8 cellular contexts compared by ENCODE assay signal in genomic region chr11:88484873-88485621, GRCh38.
A peak's percentile ranks its signal among the peaks of the same experiment; 100 is the strongest.
DNase-seq lines count a peak whose midpoint lies in the region; ATAC-seq and TF ChIP-seq lines count a peak whose summit lies in the region.

No MANE protein-coding gene starts in this region.

- ATAC-seq in DND-41 (ENCODE audit: insufficient read depth, low read depth) (peak; percentile 86), GM19372 (IDR thresholded peaks at IDR 0.05; ENCODE audit: low read depth, unreplicated experiment) (peak; percentile 93), HG03159 (IDR thresholded peaks at IDR 0.05; ENCODE audit: unreplicated experiment) (peak; percentile 91)
- peak; percentile 91 for ATAC-seq in activated naive CD8-positive, alpha-beta T cell treated with anti-CD3 and anti-CD28 coated beads, Interleukin-2, amount 50 U/mL, for 24 hours

- 72 to 86% methylated on average over 4 to 6 of the region's 6 CpGs for WGBS in testis, 2 donors

- H3K27me3 ChIP-seq in DND-41 (ENCODE audit: insufficient read depth, low read length, poor library complexity) (no peaks in the 10 kb centered on the region), testis (no peaks in the 10 kb centered on the region)

- H3K27ac Mint-ChIP-seq in activated naive CD8-positive, alpha-beta T cell treated with anti-CD3 and anti-CD28 coated beads, Interleukin-2, amount 50 U/mL, for 24 hours, result no peak overlapping the region

- H4K20me1 ChIP-seq in DND-41 (ENCODE audit: insufficient read depth, low read length), result no peaks in the 10 kb centered on the region

- no peak for TF ChIP-seq POLR2A in testis (IDR thresholded peaks at IDR 0.05)

- intact Hi-C loops in testis (cut with DNase I; ENCODE audit: low total_unique reads), result no loop called here

- TF ChIP-seq CTCF in DND-41 (IDR thresholded peaks at IDR 0.05; ENCODE audit: borderline replicate concordance, extremely low read depth, low read length, poor library complexity, severe bottlenecking) (peak; percentile 84), testis (IDR thresholded peaks at IDR 0.05) (peak in 2 of 3 experiments; percentile 58 to 82)

- peak overlapping the region; percentile 33; the same call in 1 of the 2 replicates for H2AFZ ChIP-seq in DND-41 (ENCODE audit: low read depth, low read length)

- no peak overlapping the region for H3K4me2 ChIP-seq in DND-41 (ENCODE audit: insufficient read depth, low read length)

- H3K9me3 ChIP-seq in DND-41 (ENCODE audit: insufficient read depth, low read length, severe bottlenecking) (no peaks in the 10 kb centered on the region), testis (no peaks in the 10 kb centered on the region)

- H3K9me3 Mint-ChIP-seq in activated naive CD8-positive, alpha-beta T cell treated with anti-CD3 and anti-CD28 coated beads, Interleukin-2, amount 50 U/mL, for 24 hours, result no peaks in the 10 kb centered on the region

- H3K36me3 ChIP-seq in DND-41 (ENCODE audit: insufficient read depth, low read length) (no peaks in the 10 kb centered on the region), testis (ENCODE audit: low read depth, missing control alignments) (no peaks in the 10 kb centered on the region)

- no peak overlapping the region for H3K4me3 Mint-ChIP-seq in activated naive CD8-positive, alpha-beta T cell treated with anti-CD3 and anti-CD28 coated beads, Interleukin-2, amount 50 U/mL, for 24 hours

- DNase-seq in DND-41 (peak; percentile 53), OCI-M1 (lab: John Stamatoyannopoulos, UW) (peak; percentile 97), kidney glomerular epithelial cell (lab: John Stamatoyannopoulos, UW) (peak; percentile 38), testis (peak; percentile 53), cerebellar nuclear complex (lab: John Stamatoyannopoulos, UW) (no peak)
- DNase-seq in activated naive CD8-positive, alpha-beta T cell treated with anti-CD3 and anti-CD28 coated beads, Interleukin-2, amount 50 U/mL, for 24 hours, result peak; percentile 40

- no peak overlapping the region for H3K27ac ChIP-seq in DND-41 (ENCODE audit: low read length)
- H3K27ac ChIP-seq in testis, result no peak overlapping the region

- peaks cover 2% of the 10 kb centered on the region for H3K27me3 Mint-ChIP-seq in activated naive CD8-positive, alpha-beta T cell treated with anti-CD3 and anti-CD28 coated beads, Interleukin-2, amount 50 U/mL, for 24 hours

- H3K36me3 Mint-ChIP-seq in activated naive CD8-positive, alpha-beta T cell treated with anti-CD3 and anti-CD28 coated beads, Interleukin-2, amount 50 U/mL, for 24 hours (ENCODE audit: low read depth), result no peaks in the 10 kb centered on the region

- H3K79me2 ChIP-seq in DND-41 (ENCODE audit: insufficient read depth, low read length), result no peaks in the 10 kb centered on the region

- H3K9ac ChIP-seq in DND-41 (ENCODE audit: low read depth, low read length), result no peak overlapping the region

- no peak overlapping the region for H3K4me3 ChIP-seq in DND-41 (ENCODE audit: low read depth in 1 of 2, low read length in 2 of 2)
- H3K4me3 ChIP-seq in testis, result no peak overlapping the region

- no peaks in the 10 kb centered on the region for H3K4me1 ChIP-seq in DND-41 (ENCODE audit: insufficient read depth, low read length)
- H3K4me1 ChIP-seq in testis, result no peaks in the 10 kb centered on the region

- H3K4me1 Mint-ChIP-seq in activated naive CD8-positive, alpha-beta T cell treated with anti-CD3 and anti-CD28 coated beads, Interleukin-2, amount 50 U/mL, for 24 hours, result peaks cover 16% of the 10 kb centered on the region

Comparison
In these comparisons a context has a peak if more than half of its experiments do, and no peak if none do; other contexts are left out.
1. DNase-seq: peak in DND-41 (single experiment), OCI-M1 (single experiment), activated naive CD8-positive, alpha-beta T cell treated with anti-CD3 and anti-CD28 coated beads, Interleukin-2, amount 50 U/mL, for 24 hours (single experiment), kidney glomerular epithelial cell (single experiment) and testis (single experiment); none in cerebellar nuclear complex (0 of 2).
2. Peak in every context shown above with its lines, with median percentiles within 50 percentile points of each other: ATAC-seq.